Comparison of ENCODE assay signal across 21 cellular contexts in the genomic region with DNA sequence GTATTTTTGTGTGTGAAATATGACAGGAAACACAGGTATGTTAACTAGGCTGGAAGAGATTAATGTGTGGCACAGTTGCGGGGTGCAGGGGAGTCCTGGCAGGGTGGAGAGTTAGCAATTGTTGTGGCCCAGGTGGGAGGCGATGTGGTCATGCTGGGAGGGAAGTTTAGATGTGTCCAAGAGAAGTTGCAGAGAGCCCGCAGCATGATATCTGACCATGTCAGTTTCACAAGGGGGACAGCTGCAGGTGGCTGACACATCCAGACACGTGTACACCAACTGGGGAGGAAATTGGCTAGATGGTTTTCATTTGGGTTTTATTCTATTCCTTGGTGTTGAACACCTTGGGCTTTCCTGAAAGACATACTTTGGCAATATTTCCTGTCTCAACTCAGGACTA.
"Had no signal": no experiment of that assay in that cellular context is flagged by ENCODE, and none has a peak within 500 bp of the region (broad histone marks: within the 10 kb centered on the region; RNA-seq: fewer than 3 reads in every experiment).

No MANE protein-coding gene starts in this region.

- H3K9me3 ChIP-seq: ascending aorta, body of pancreas had no signal

- H3K4me3 Mint-ChIP-seq: activated CD8-positive, alpha-beta T cell treated with anti-CD3 and anti-CD28 coated beads for 36 hours; activated naive CD8-positive, alpha-beta T cell treated with anti-CD3 and anti-CD28 coated beads, Interleukin-2, amount 50 U/mL, for 24 hours; central memory CD8-positive, alpha-beta T cell; T-helper 1 cell treated with Interleukin-12 subunit alpha and Interleukin-12 subunit beta and Interleukin-4 antibody, amounts not matched to agents 30 μg/mL and 1 μg/mL, for 36 hours had no signal

- H3K27me3 ChIP-seq: ascending aorta, body of pancreas had no signal

- H3K27me3 Mint-ChIP-seq: activated CD8-positive, alpha-beta T cell treated with anti-CD3 and anti-CD28 coated beads for 36 hours had no signal

- H3K36me3 ChIP-seq: ascending aorta had no signal

- H3K27ac ChIP-seq: ascending aorta, body of pancreas had no signal

- H3K9me3 Mint-ChIP-seq: activated CD8-positive, alpha-beta T cell treated with anti-CD3 and anti-CD28 coated beads for 36 hours; activated naive CD8-positive, alpha-beta T cell treated with anti-CD3 and anti-CD28 coated beads, Interleukin-2, amount 50 U/mL, for 24 hours; T-helper 1 cell treated with Interleukin-12 subunit alpha and Interleukin-12 subunit beta and Interleukin-4 antibody, amounts not matched to agents 30 μg/mL and 1 μg/mL, for 36 hours had no signal

- H3K4me1 Mint-ChIP-seq: activated naive CD8-positive, alpha-beta T cell treated with anti-CD3 and anti-CD28 coated beads, Interleukin-2, amount 50 U/mL, for 24 hours had no signal

- H3K4me1 ChIP-seq: ascending aorta, body of pancreas had no signal

- H3K4me3 ChIP-seq: ascending aorta, body of pancreas had no signal

- DNase-seq: activated CD4-positive, alpha-beta T cell treated with anti-CD3 and anti-CD28 coated beads for 4 hours; activated CD8-positive, alpha-beta memory T cell treated with anti-CD3 and anti-CD28 coated beads, Interleukin-2, amount 50 U/mL, for 4 hours; activated CD8-positive, alpha-beta T cell treated with anti-CD3 and anti-CD28 coated beads for 36 hours; activated naive CD4-positive, alpha-beta T cell treated with anti-CD3 and anti-CD28 coated beads, Interleukin-2, amount 50 U/mL, for 16 hours; activated naive CD8-positive, alpha-beta T cell treated with anti-CD3 and anti-CD28 coated beads, Interleukin-2, amount 50 U/mL, for 24 hours; activated T-cell treated with anti-CD3 and anti-CD28 coated beads, Interleukin-2, amount 50 U/mL, for 1 hour; amniotic stem cell; body of pancreas; MM.1S; NCI-H1092 treated with DMSO at 0.1 percent for 48 hours; NCI-H1417 treated with DMSO at 0.1 percent for 48 hours; NCI-H187; NCI-H2081; NCI-H510A treated with DMSO at 0.1 percent for 48 hours; NCI-H69; PC-3; SHP77 had no signal

- H3K27ac Mint-ChIP-seq: activated CD8-positive, alpha-beta T cell treated with anti-CD3 and anti-CD28 coated beads for 36 hours; activated naive CD8-positive, alpha-beta T cell treated with anti-CD3 and anti-CD28 coated beads, Interleukin-2, amount 50 U/mL, for 24 hours; T-helper 1 cell treated with Interleukin-12 subunit alpha and Interleukin-12 subunit beta and Interleukin-4 antibody, amounts not matched to agents 30 μg/mL and 1 μg/mL, for 36 hours had no signal

- ATAC-seq: activated CD4-positive, CD25-positive, alpha-beta regulatory T cell treated with anti-CD3 and anti-CD28 coated beads, Interleukin-2, amount 50 U/mL, for 24 hours; activated CD8-positive, alpha-beta T cell treated with anti-CD3 and anti-CD28 coated beads for 36 hours; activated naive CD8-positive, alpha-beta T cell treated with anti-CD3 and anti-CD28 coated beads, Interleukin-2, amount 50 U/mL, for 24 hours; body of pancreas; PC-3 had no signal
